ENCODE assay signal across 11 cellular contexts in genomic region chr6:139133272-139133671, GRCh38. TPM values are rescaled to one million over a fixed set of nuclear protein-coding genes. Genes with fewer than 3 reads are reported as not detected.
A peak's percentile ranks its signal among the peaks of the same experiment; 100 is the strongest.
DNase-seq lines count a peak whose midpoint lies in the region; ATAC-seq and TF ChIP-seq lines count a peak whose summit lies in the region.
"Had no signal": no experiment of that assay in that cellular context is flagged by ENCODE, and none has a peak within 500 bp of the region (broad histone marks: within the 10 kb centered on the region; RNA-seq: fewer than 3 reads in every experiment).

No MANE protein-coding gene starts in this region.

- H3K9me3 Mint-ChIP-seq in activated naive CD8-positive, alpha-beta T cell (ENCODE audit: low read depth) = no peaks in the 10 kb centered on the region
- H3K9me3 Mint-ChIP-seq in naive thymus-derived CD4-positive, alpha-beta T cell = peaks cover 0 to 14% (median 0%) of the 10 kb centered on the region in 11 donors

- H3K4me1 ChIP-seq in naive thymus-derived CD4-positive, alpha-beta T cell (ENCODE audit: control insufficient read depth in 2 of 2, insufficient read depth in 2 of 2, low read length in 2 of 2) = peaks cover 10 to 35% of the 10 kb centered on the region in 2 donors

- TF ChIP-seq CTCF in AG10803 (conservative IDR thresholded peaks at IDR 0.05; ENCODE audit: low read length) = 0 out of 2 replicates have a peak, but pooled peaks have one; percentile 6

- H3K27ac ChIP-seq in naive thymus-derived CD4-positive, alpha-beta T cell (ENCODE audit: low read depth, low read length) = peak overlapping the region; percentile 100

- peak; percentile 28 for DNase-seq in AG10803 (ENCODE audit: low read depth)
- DNase-seq in naive thymus-derived CD4-positive, alpha-beta T cell = no peak
- no peak for DNase-seq in NK-92 treated with Interleukin-12 subunit alpha and Interleukin-12 subunit beta, amount 100 ng/mL, for 24 hours (lab: John Stamatoyannopoulos, UW)
- DNase-seq: DMS53, NCI-H1417 treated with DMSO at 0.1 percent for 48 hours had no signal

- H3K9me3 ChIP-seq in naive thymus-derived CD4-positive, alpha-beta T cell (ENCODE audit: control insufficient read depth in 2 of 3, low read length in 3 of 3) = no peaks in the 10 kb centered on the region

- no peak overlapping the region for H3K4me3 ChIP-seq in AG10803 (ENCODE audit: low read length)
- H3K4me3 ChIP-seq in naive thymus-derived CD4-positive, alpha-beta T cell (ENCODE audit: low read length) = no peak overlapping the region

- peak; percentile 23 for ATAC-seq in GM19455 (IDR thresholded peaks at IDR 0.05; ENCODE audit: unreplicated experiment)
- no peak for ATAC-seq in naive thymus-derived CD4-positive, alpha-beta T cell
- no peak for ATAC-seq in GM21515 (IDR thresholded peaks at IDR 0.05; ENCODE audit: unreplicated experiment)
- no peak for ATAC-seq in HG03139 (IDR thresholded peaks at IDR 0.05; ENCODE audit: unreplicated experiment)
- ATAC-seq in HG02970 (IDR thresholded peaks at IDR 0.05; ENCODE audit: low FRiP score, unreplicated experiment) = no peak
- ATAC-seq: HCT116 had no signal

- peaks cover 70% of the 10 kb centered on the region for H3K4me1 Mint-ChIP-seq in activated naive CD8-positive, alpha-beta T cell (ENCODE audit: low read depth)
- peaks cover 43 to 74% (median 66%) of the 10 kb centered on the region in 7 donors for H3K4me1 Mint-ChIP-seq in naive thymus-derived CD4-positive, alpha-beta T cell

- peaks cover 6% of the 10 kb centered on the region for H3K36me3 Mint-ChIP-seq in activated naive CD8-positive, alpha-beta T cell
- H3K36me3 Mint-ChIP-seq in naive thymus-derived CD4-positive, alpha-beta T cell = peaks cover 4 to 23% (median 18%) of the 10 kb centered on the region in 5 donors

- no peaks in the 10 kb centered on the region for H3K27me3 Mint-ChIP-seq in activated naive CD8-positive, alpha-beta T cell
- H3K27me3 Mint-ChIP-seq in naive thymus-derived CD4-positive, alpha-beta T cell = peaks cover 0 to 2% (median 0%) of the 10 kb centered on the region in 5 donors

- H3K27ac Mint-ChIP-seq in activated naive CD8-positive, alpha-beta T cell = peak overlapping the region; percentile 58
- peak overlapping the region; percentile 81 to 100 (median 98) for H3K27ac Mint-ChIP-seq in naive thymus-derived CD4-positive, alpha-beta T cell

- intact Hi-C loops in naive thymus-derived CD4-positive, alpha-beta T cell (cut with micrococcal nuclease) = loop anchor here (1.0 to 10.0 kb wide), 4 partner anchors 8 to 1452 kb away; no protein-coding TSS in a partner anchor

- H3K4me3 Mint-ChIP-seq in activated naive CD8-positive, alpha-beta T cell = peak overlapping the region; percentile 47
- H3K4me3 Mint-ChIP-seq in naive thymus-derived CD4-positive, alpha-beta T cell = peak overlapping the region; percentile 15 to 94 (median 74)

- CTCF ChIA-PET in naive thymus-derived CD4-positive, alpha-beta T cell (lab: Charles Lee) = interaction anchor here (0.9 to 1.9 kb wide), 7 partner anchors 8 to 241 kb away, joined by 3 to 10 read pairs (median 4); partner anchors contain the start of gene CITED2

- POLR2A ChIA-PET in naive thymus-derived CD4-positive, alpha-beta T cell (lab: Charles Lee) = interaction anchor here (0.6 to 4.8 kb wide), 17 partner anchors 8 to 241 kb away, joined by 3 to 48 read pairs (median 7); partner anchors contain the start of gene CITED2

- no peaks in the 10 kb centered on the region for H3K27me3 ChIP-seq in naive thymus-derived CD4-positive, alpha-beta T cell (ENCODE audit: control insufficient read depth in 2 of 2, insufficient read depth in 2 of 2, low read length in 2 of 2)

- no peaks in the 10 kb centered on the region for H3K36me3 ChIP-seq in naive thymus-derived CD4-positive, alpha-beta T cell (ENCODE audit: control insufficient read depth in 2 of 3, insufficient read depth in 3 of 3, low read length in 3 of 3)

RNA-seq across cellular contexts. Expression of gene HECA, which starts 1.6 kb away (rescaled TPM):
- total RNA-seq in naive thymus-derived CD4-positive, alpha-beta T cell = 100 to 1,000 TPM in 3 of 5 experiments, 10 to 100 TPM in 2; 54.1 to 145 (median 130) TPM
- polyA plus RNA-seq in naive thymus-derived CD4-positive, alpha-beta T cell = 1 to 10 TPM; 5.5 to 6.3 TPM
